In the genomic region with DNA sequence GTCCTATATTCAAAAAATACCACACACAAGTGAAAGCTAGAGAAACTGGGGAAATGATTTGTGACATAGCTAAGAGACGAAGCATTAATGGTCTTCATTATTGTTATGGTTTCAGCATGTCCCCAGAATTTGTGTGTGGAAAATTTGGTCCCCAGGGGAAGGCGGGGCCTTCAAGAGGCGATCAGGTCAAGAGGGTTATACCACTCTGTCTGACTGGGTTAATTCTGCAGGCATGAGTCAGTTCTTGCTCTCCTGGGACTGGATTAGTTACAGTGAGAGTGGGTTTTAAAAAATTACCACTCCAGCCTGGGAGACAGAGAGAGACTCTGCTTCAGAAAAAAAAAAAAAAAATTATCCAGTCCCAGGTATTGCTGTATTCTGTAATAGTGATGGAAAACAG, we compare ENCODE assay signal across 19 cellular contexts. TPM values are rescaled to one million over a fixed set of nuclear protein-coding genes. Genes with fewer than 3 reads are reported as not detected.
DNase-seq lines count a peak whose midpoint lies in the region; ATAC-seq and TF ChIP-seq lines count a peak whose summit lies in the region.
"Had no signal": no experiment of that assay in that cellular context is flagged by ENCODE, and none has a peak within 500 bp of the region (broad histone marks: within the 10 kb centered on the region; RNA-seq: fewer than 3 reads in every experiment).

No MANE protein-coding gene starts in this region.

- DNase-seq in NCI-H2107 treated with DMSO at 0.1 percent for 48 hours (lab: John Stamatoyannopoulos, UW; ENCODE audit: unreplicated experiment) (peak; percentile 21), NCI-H2107 (lab: John Stamatoyannopoulos, UW) (no peak), SJSA1 (ENCODE audit: low read depth in 1 of 2, low spot score in 2 of 2) (peak in 1 of 2 experiments; percentile 69), foreskin fibroblast (peak; percentile 40 to 52), aorta (no peak), HuH-7.5 (ENCODE audit: low spot score) (no peak), NCI-H1436 treated with DMSO at 0.1 percent for 48 hours (lab: John Stamatoyannopoulos, UW) (no peak), GM10248 (ENCODE audit: extremely low spot score) (no peak)
- DNase-seq: activated CD8-positive, alpha-beta memory T cell treated with anti-CD3 and anti-CD28 coated beads, Interleukin-2, amount 50 U/mL, for 48 hours; activated naive CD8-positive, alpha-beta T cell treated with anti-CD3 and anti-CD28 coated beads for 36 hours; colonic mucosa; DMS 273 treated with DMSO at 0.1 percent for 48 hours; stimulated activated CD4-positive, alpha-beta T cell treated with anti-CD3 and anti-CD28 coated beads, Interleukin-15, amount 100 ng/mL, for 24 hours; SW 1271; testis had no signal

- TF ChIP-seq CTCF in foreskin fibroblast (IDR thresholded peaks at IDR 0.05; ENCODE audit: low read depth, low read length): no peak
- no peak for TF ChIP-seq CTCF in GM10248 (IDR thresholded peaks at IDR 0.05; ENCODE audit: control extremely low read depth, extremely low read depth, low read depth, missing control alignments)

- 51 to 54% methylated on average over 3 of the region's 3 CpGs for WGBS in aorta, 2 donors

- H3K27me3 ChIP-seq in SJSA1 (replicated peaks) (no peaks in the 10 kb centered on the region; the same call in 1 of the 2 replicates), aorta (ENCODE audit: control insufficient read depth in 1 of 2, insufficient read depth in 2 of 2, low read length in 1 of 2) (no peaks in the 10 kb centered on the region)
- H3K27me3 ChIP-seq: colonic mucosa, testis had no signal

- H3K4me1 ChIP-seq in SJSA1 (replicated peaks): peaks cover 26% of the 10 kb centered on the region
- H3K4me1 ChIP-seq in aorta (ENCODE audit: control insufficient read depth in 1 of 2, insufficient read depth in 2 of 2, low read length in 2 of 2): no peaks in the 10 kb centered on the region
- H3K4me1 ChIP-seq: A549, colonic mucosa, parathyroid adenoma had no signal

- intact Hi-C loops in aorta (cut with DNase I): no loop called here

- H3K9me3 ChIP-seq in SJSA1 (replicated peaks) (peaks cover 4% of the 10 kb centered on the region), aorta (ENCODE audit: control insufficient read depth, low read length) (no peaks in the 10 kb centered on the region)
- H3K9me3 ChIP-seq: A549, colonic mucosa, testis had no signal

- H3K36me3 ChIP-seq in SJSA1: no peaks in the 10 kb centered on the region
- H3K36me3 ChIP-seq in aorta (ENCODE audit: control insufficient read depth in 1 of 2, insufficient read depth in 2 of 2, low read length in 1 of 2): no peaks in the 10 kb centered on the region
- H3K36me3 ChIP-seq: colonic mucosa had no signal

- POLR2A ChIA-PET in GM10248 (lab: Yijun Ruan, JAX): no interaction called here

- CTCF ChIA-PET in GM10248 (lab: Yijun Ruan, JAX): no interaction called here

- peak overlapping the region; percentile 7; the same call in 1 of the 2 replicates for H3K27ac ChIP-seq in SJSA1
- no peak overlapping the region for H3K27ac ChIP-seq in aorta (ENCODE audit: low read depth in 1 of 2, low read length in 2 of 2)
- H3K27ac ChIP-seq: A549, colonic mucosa, parathyroid adenoma, testis had no signal

- no peak overlapping the region for H3K4me3 ChIP-seq in SJSA1
- no peak overlapping the region for H3K4me3 ChIP-seq in foreskin fibroblast (ENCODE audit: low read depth in 1 of 2, low read length in 2 of 2)
- no peak overlapping the region for H3K4me3 ChIP-seq in aorta (ENCODE audit: low read length in 2 of 2)
- H3K4me3 ChIP-seq: A549, colonic mucosa, testis had no signal

- no peak for ATAC-seq in aorta (ENCODE audit: low FRiP score)
- ATAC-seq: A549 had no signal

RNA-seq across cellular contexts. Expression of a gene that starts 2.1 kb away (rescaled TPM):
- total RNA-seq in SJSA1 (2014; rRNA removed; shearing (Covaris generic)): 0.13 TPM in 1 of 2 replicates, not detected in the other
- total RNA-seq in aorta: not detected
- not detected for polyA plus RNA-seq in aorta
- total RNA-seq: activated naive CD8-positive, alpha-beta T cell treated with anti-CD3 and anti-CD28 coated beads for 36 hours; fibroblast of lung; mononuclear cell had no signal
- polyA plus RNA-seq: fibroblast of lung had no signal

Comparison
In these comparisons a context has a peak if more than half of its experiments do, and no peak if none do; other contexts are left out.
1. DNase-seq: peak in NCI-H2107 treated with DMSO at 0.1 percent for 48 hours (single experiment) and foreskin fibroblast (2 of 2); none in NCI-H2107 (single experiment), aorta (0 of 2), HuH-7.5 (single experiment), NCI-H1436 treated with DMSO at 0.1 percent for 48 hours (single experiment) and GM10248 (single experiment).